Comparison of ENCODE assay signal across 8 cellular contexts in genomic region chr19:3785464-3785937, GRCh38. TPM values are rescaled to one million over a fixed set of nuclear protein-coding genes. Genes with fewer than 3 reads are reported as not detected.
DNase-seq lines count a peak whose midpoint lies in the region; ATAC-seq, FAIRE-seq and TF ChIP-seq lines count a peak whose summit lies in the region.

No MANE protein-coding gene starts in this region.

- H3K9me2 ChIP-seq in Loucy (replicated peaks; ENCODE audit: low read depth, low read length) (no peaks in the 10 kb centered on the region), neural cell (ENCODE audit: insufficient read depth, low read length) (no peaks in the 10 kb centered on the region)

- CTCF ChIA-PET in A549 (lab: Yijun Ruan, JAX) (no interaction called here), K562 (lab: Yijun Ruan, JAX; ENCODE audit: low intra/inter-chr PET ratio) (interaction anchor here (0.6 kb wide), 1 partner anchor 12 kb away, joined by 3 read pairs; no protein-coding TSS in a partner anchor)

- FAIRE-seq in A549 (lab: Jason Lieb, UNC) (no peak), K562 (lab: Jason Lieb, UNC) (peak; percentile 78)

- no peak for TF ChIP-seq CTCF in A549 (IDR thresholded peaks at IDR 0.05)
- no peak for TF ChIP-seq CTCF in Loucy (conservative IDR thresholded peaks at IDR 0.05; ENCODE audit: low read length)
- TF ChIP-seq CTCF in K562 (IDR thresholded peaks at IDR 0.05 in 2 of 3, conservative IDR thresholded peaks at IDR 0.05 in 1 of 3; ENCODE audit: insufficient read depth in 2 of 3, low read depth in 1 of 3, low read length in 3 of 3): no peak
- TF ChIP-seq CTCF in neural cell (IDR thresholded peaks at IDR 0.05; ENCODE audit: poor library complexity, severe bottlenecking): no peak

- in situ Hi-C loops in K562 (cut with MboI): no loop called here

- H3K9me3 ChIP-seq in A549 (peaks cover 19% of the 10 kb centered on the region), Loucy (ENCODE audit: insufficient read depth, low read depth, low read length) (no peaks in the 10 kb centered on the region; the same call in 1 of the 2 replicates), K562 (replicated peaks; ENCODE audit: control insufficient read depth, insufficient read depth, low read depth, low read length) (peaks cover 20% of the 10 kb centered on the region), neural cell (ENCODE audit: low read length) (peaks cover 5% of the 10 kb centered on the region)

- DNase-seq in A549 (ENCODE audit: low read depth in 1 of 2, low spot score in 1 of 2): no peak
- peak; percentile 64 to 77 (median 71) for DNase-seq in K562 (ENCODE audit: extremely low read depth in 1 of 4, low spot score in 3 of 4)
- DNase-seq in SKM-1 (lab: John Stamatoyannopoulos, UW; ENCODE audit: unreplicated experiment): no peak
- DNase-seq in pons (ENCODE audit: low spot score): no peak

- TF ChIP-seq POLR2A in A549 (IDR thresholded peaks at IDR 0.05; ENCODE audit: low read length) (no peak), K562 (conservative IDR thresholded peaks at IDR 0.05) (peak; percentile 49; the same call in 1 of the 2 replicates)

- H3K9ac ChIP-seq in Loucy (ENCODE audit: low read depth, low read length, poor library complexity, severe bottlenecking): peak overlapping the region; percentile 94
- H3K9ac ChIP-seq in K562 (ENCODE audit: insufficient read depth in 1 of 2, low read depth in 2 of 2, low read length in 2 of 2): peak overlapping the region; percentile 72 to 97
- H3K9ac ChIP-seq in neural cell (ENCODE audit: low read length): peak overlapping the region; percentile 55

- H4K20me1 ChIP-seq in Loucy (ENCODE audit: insufficient read depth, low read length, poor library complexity, severe bottlenecking): no peaks in the 10 kb centered on the region
- no peaks in the 10 kb centered on the region for H4K20me1 ChIP-seq in K562 (replicated peaks; ENCODE audit: control insufficient read depth, insufficient read depth, low read length)
- H4K20me1 ChIP-seq in neural cell (ENCODE audit: insufficient read depth): no peaks in the 10 kb centered on the region

- TF ChIP-seq RAD21 in A549 (conservative IDR thresholded peaks at IDR 0.05 in 1 of 2, IDR thresholded peaks at IDR 0.05 in 1 of 2): no peak
- TF ChIP-seq RAD21 in K562 (CRISPR knock-in tag; conservative IDR thresholded peaks at IDR 0.05 in 1 of 2, IDR thresholded peaks at IDR 0.05 in 1 of 2): no peak
- no peak for TF ChIP-seq RAD21 in neural cell (conservative IDR thresholded peaks at IDR 0.05)

- POLR2A ChIA-PET in A549 (lab: Yijun Ruan, JAX) (no interaction called here), K562 (lab: Yijun Ruan, JAX) (interaction anchor here (0.6 kb wide), 1 partner anchor 15 kb away, joined by 3 read pairs; no protein-coding TSS in a partner anchor)

- peak overlapping the region; percentile 99 for H2AFZ ChIP-seq in Loucy (ENCODE audit: low read length)
- peak overlapping the region; percentile 82 for H2AFZ ChIP-seq in K562 (ENCODE audit: low read depth, low read length)
- H2AFZ ChIP-seq in neural cell (ENCODE audit: low read depth, low read length): no peak overlapping the region

- H3K4me3 ChIP-seq in A549 (no peak overlapping the region), Loucy (ENCODE audit: low read length, poor library complexity, severe bottlenecking) (peak overlapping the region; percentile 83), K562 (peak overlapping the region; percentile 97), neural cell (ENCODE audit: low read length) (peak overlapping the region; percentile 82)

- ATAC-seq in A549 (peak in 1 of 2 experiments; percentile 43; a peak in 3 of 6 replicates), K562 (peak; percentile 51), HG02852 (IDR thresholded peaks at IDR 0.05; ENCODE audit: unreplicated experiment) (no peak), HG02623 (IDR thresholded peaks at IDR 0.05; ENCODE audit: unreplicated experiment) (no peak)

- H3K4me1 ChIP-seq in A549: peaks cover 9% of the 10 kb centered on the region; the same call in 1 of the 3 replicates
- peaks cover 9% of the 10 kb centered on the region for H3K4me1 ChIP-seq in Loucy (ENCODE audit: insufficient read depth, low read length, poor library complexity, severe bottlenecking)
- peaks cover 0 to 36% of the 10 kb centered on the region in 2 experiments; a peak in 2 of 5 replicates for H3K4me1 ChIP-seq in K562 (replicated peaks in 1 of 2; ENCODE audit: control insufficient read depth in 2 of 2, insufficient read depth in 2 of 2, low read length in 2 of 2)

- intact Hi-C loops in K562 (cut with micrococcal nuclease): loop anchor here (10.0 kb wide), 1 partner anchor 59 kb away; no protein-coding TSS in a partner anchor

- TSS peak; percentile 40 for BruUV-seq in K562 (replicated peaks; lab: Mats Ljungman, UMichigan)

- H3K4me2 ChIP-seq in A549 (peak overlapping the region; percentile 74), Loucy (ENCODE audit: low read depth, low read length, poor library complexity, severe bottlenecking) (peak overlapping the region; percentile 91), K562 (ENCODE audit: insufficient read depth, low read length) (peak overlapping the region; percentile 77), neural cell (ENCODE audit: low read length) (no peak overlapping the region)

- H3K79me2 ChIP-seq in Loucy (ENCODE audit: insufficient read depth, low read length) (peaks cover 15% of the 10 kb centered on the region), K562 (ENCODE audit: control insufficient read depth, insufficient read depth, low read length) (peaks cover 18% of the 10 kb centered on the region), neural cell (replicated peaks; ENCODE audit: insufficient read depth, low read length) (no peaks in the 10 kb centered on the region)

- H3K27ac ChIP-seq in A549 (peak overlapping the region in 1 of 2 experiments; percentile 72; a peak in 3 of 6 replicates), K562 (ENCODE audit: extremely low read depth, low read depth, low read length) (peak overlapping the region; percentile 88), neural cell (ENCODE audit: low read length) (no peak overlapping the region)

- WGBS in A549 (ENCODE audit: missing lambda C conversion rate): 100% methylated on average over 1 of the region's 47 CpGs
- 2% methylated on average over 37 of the region's 47 CpGs for WGBS in K562 (ENCODE audit: insufficient coverage, low coverage, missing lambda C conversion rate)

- H3K27me3 ChIP-seq in Loucy (ENCODE audit: insufficient read depth, low read length, poor library complexity, severe bottlenecking) (peaks cover 4% of the 10 kb centered on the region), K562 (ENCODE audit: control insufficient read depth in 2 of 2, insufficient read depth in 2 of 2, low read length in 2 of 2) (peaks cover 0 to 4% of the 10 kb centered on the region in 2 experiments; a peak in 1 of 5 replicates), neural cell (ENCODE audit: insufficient read depth, low read depth, low read length) (peaks cover 37% of the 10 kb centered on the region)

- TF ChIP-seq EP300 in A549 (IDR thresholded peaks at IDR 0.05) (no peak), K562 (IDR thresholded peaks at IDR 0.05; ENCODE audit: low read length) (no peak), neural cell (conservative IDR thresholded peaks at IDR 0.05; ENCODE audit: poor library complexity, severe bottlenecking) (no peak)

- peaks cover 5% of the 10 kb centered on the region; the same call in 1 of the 2 replicates for H3K36me3 ChIP-seq in Loucy (ENCODE audit: insufficient read depth, low read length)
- H3K36me3 ChIP-seq in K562 (ENCODE audit: control insufficient read depth, insufficient read depth, low read length): peaks cover 28% of the 10 kb centered on the region; the same call in 2 of the 3 replicates
- no peaks in the 10 kb centered on the region for H3K36me3 ChIP-seq in neural cell (ENCODE audit: insufficient read depth, low read length)

- no peaks in the 10 kb centered on the region for H3K9me1 ChIP-seq in K562 (ENCODE audit: control insufficient read depth, insufficient read depth, low read length)

- no peaks in the 10 kb centered on the region for H3F3A ChIP-seq in Loucy (ENCODE audit: low read depth)
- H3F3A ChIP-seq in neural cell (ENCODE audit: insufficient read depth, low read length, poor library complexity, severe bottlenecking): no peaks in the 10 kb centered on the region

RNA-seq across cellular contexts. Expression of gene MATK, which starts 0.7 kb away (rescaled TPM):
- polyA plus RNA-seq in A549 (2011; rRNA removed) (0.12 and 0.13 TPM in 2 replicates), A549 (2017; fragmentation: RNase III; extraction: RNeasy Plus Mini Kit Qiagen cat#74134 plus additional on column Dnase treatment) (0.25 to 0.45 TPM (median 0.32 TPM) in 3 replicates), K562 (2011; rRNA removed) (31.1 and 32.8 TPM in 2 replicates), K562 (2014; fragmentation: Illumina TruSeq; extraction: Trizol) (10.8 and 15.7 TPM in 2 replicates), K562 (2014; fragmentation: Nextera tagmentation; extraction: Ambion mirVana) (under 1 TPM; 0.08 to 0.71 TPM), K562 (2014; rRNA removed) (37.5 and 37.9 TPM in 2 replicates), neural cell (2.6 and 4.1 TPM in 2 replicates)
- 0.13 TPM in 2 replicates for polyA plus RNA-seq in A549 (2012; cell fraction: cytosol; rRNA removed)
- 0.55 and 0.71 TPM in 2 replicates for polyA plus RNA-seq in A549 (2012; cell fraction: nucleus; rRNA removed)
- polyA minus RNA-seq in A549 (2011; rRNA and poly(A)+ RNA removed): not detected in 2 replicates
- 11.1 and 55.0 TPM in 2 replicates for total RNA-seq in K562 (2011; cell fraction: chromatin; rRNA removed; ENCODE audit: low replicate concordance)
- 38.4 and 53.0 TPM in 2 replicates for total RNA-seq in K562 (2011; cell fraction: nucleolus; rRNA removed)
- total RNA-seq in K562 (2011; cell fraction: nucleoplasm; rRNA removed): 22.6 and 29.8 TPM in 2 replicates
- total RNA-seq in K562 (2014; rRNA removed) (41.2 and 57.1 TPM in 2 replicates), K562 (2014; rRNA removed; fragmentation: Illumina TruSeq; extraction: Trizol) (6.1 and 8.4 TPM in 2 replicates), K562 (2015; rRNA removed; fragmentation: Illumina TruSeq; extraction: Trizol) (21.4 and 23.2 TPM in 2 replicates), K562 (2021) (41.5 and 45.3 TPM in 2 replicates)
- polyA plus RNA-seq in K562 (2011; cell fraction: cytosol; rRNA removed): 41.1 and 137 TPM in 2 replicates
- polyA plus RNA-seq in K562 (2011; cell fraction: nucleus; rRNA removed): 69.7 and 163 TPM in 2 replicates
- polyA plus RNA-seq in K562 (2012): 26.0 and 36.8 TPM in 2 replicates
- polyA minus RNA-seq in K562 (2011; rRNA and poly(A)+ RNA removed): 13.5 and 29.7 TPM in 2 replicates
- 38.7 and 58.7 TPM in 2 replicates for polyA minus RNA-seq in K562 (2011; cell fraction: cytosol; rRNA and poly(A)+ RNA removed)
- 26.9 and 35.3 TPM in 2 replicates for polyA minus RNA-seq in K562 (2011; cell fraction: nucleus; rRNA and poly(A)+ RNA removed)
- polyA minus RNA-seq in neural cell: 1.3 and 1.9 TPM in 2 replicates

RNA-seq across cellular contexts. Expression of gene RAX2, which starts 13.5 kb away (rescaled TPM):
- polyA plus RNA-seq in A549 (2011; rRNA removed) (not detected in 2 replicates), A549 (2017; fragmentation: RNase III; extraction: RNeasy Plus Mini Kit Qiagen cat#74134 plus additional on column Dnase treatment) (not detected in 3 replicates), K562 (2011; rRNA removed) (not detected in 2 replicates), K562 (2014; fragmentation: Illumina TruSeq; extraction: Trizol) (not detected in 2 replicates), K562 (2014; fragmentation: Nextera tagmentation; extraction: Ambion mirVana) (not detected), K562 (2014; rRNA removed) (not detected in 2 replicates), neural cell (not detected in 2 replicates)
- not detected in 2 replicates for polyA plus RNA-seq in A549 (2012; cell fraction: cytosol; rRNA removed)
- not detected in 2 replicates for polyA plus RNA-seq in A549 (2012; cell fraction: nucleus; rRNA removed)
- not detected in 2 replicates for polyA minus RNA-seq in A549 (2011; rRNA and poly(A)+ RNA removed)
- total RNA-seq in K562 (2011; cell fraction: chromatin; rRNA removed; ENCODE audit: low replicate concordance): not detected in 2 replicates
- not detected in 2 replicates for total RNA-seq in K562 (2011; cell fraction: nucleolus; rRNA removed)
- not detected in 2 replicates for total RNA-seq in K562 (2011; cell fraction: nucleoplasm; rRNA removed)
- total RNA-seq in K562 (2014; rRNA removed) (not detected in 2 replicates), K562 (2014; rRNA removed; fragmentation: Illumina TruSeq; extraction: Trizol) (not detected in 2 replicates), K562 (2015; rRNA removed; fragmentation: Illumina TruSeq; extraction: Trizol) (not detected in 2 replicates), K562 (2021) (not detected in 2 replicates)
- polyA plus RNA-seq in K562 (2011; cell fraction: cytosol; rRNA removed): 0.07 TPM in 1 of 2 replicates, not detected in the other
- not detected in 2 replicates for polyA plus RNA-seq in K562 (2011; cell fraction: nucleus; rRNA removed)
- not detected in 2 replicates for polyA plus RNA-seq in K562 (2012)
- not detected in 2 replicates for polyA minus RNA-seq in K562 (2011; rRNA and poly(A)+ RNA removed)
- polyA minus RNA-seq in K562 (2011; cell fraction: cytosol; rRNA and poly(A)+ RNA removed): not detected in 2 replicates
- polyA minus RNA-seq in K562 (2011; cell fraction: nucleus; rRNA and poly(A)+ RNA removed): not detected in 2 replicates
- not detected in 2 replicates for polyA minus RNA-seq in neural cell

RNA-seq across cellular contexts. Expression of gene MRPL54, which starts 23.0 kb away (rescaled TPM):
- polyA plus RNA-seq in A549 (2011; rRNA removed) (27.1 and 30.8 TPM in 2 replicates), A549 (2017; fragmentation: RNase III; extraction: RNeasy Plus Mini Kit Qiagen cat#74134 plus additional on column Dnase treatment) (45.3 to 48.9 TPM (median 47.5 TPM) in 3 replicates), K562 (2011; rRNA removed) (44.2 and 52.3 TPM in 2 replicates), K562 (2014; fragmentation: Illumina TruSeq; extraction: Trizol) (56.9 and 68.4 TPM in 2 replicates), K562 (2014; fragmentation: Nextera tagmentation; extraction: Ambion mirVana) (10 to 100 TPM in 1 of 2 experiments, 1 to 10 TPM in 1; 3.5 to 13.6 TPM), K562 (2014; rRNA removed) (93.7 and 131 TPM in 2 replicates), neural cell (74.7 and 83.8 TPM in 2 replicates)
- 73.1 and 78.8 TPM in 2 replicates for polyA plus RNA-seq in A549 (2012; cell fraction: cytosol; rRNA removed)
- 37.9 and 44.6 TPM in 2 replicates for polyA plus RNA-seq in A549 (2012; cell fraction: nucleus; rRNA removed)
- 5.1 and 8.6 TPM in 2 replicates for polyA minus RNA-seq in A549 (2011; rRNA and poly(A)+ RNA removed)
- 2.2 and 8.0 TPM in 2 replicates for total RNA-seq in K562 (2011; cell fraction: chromatin; rRNA removed; ENCODE audit: low replicate concordance)
- 17.5 and 22.6 TPM in 2 replicates for total RNA-seq in K562 (2011; cell fraction: nucleolus; rRNA removed)
- 10.3 and 13.7 TPM in 2 replicates for total RNA-seq in K562 (2011; cell fraction: nucleoplasm; rRNA removed)
- total RNA-seq in K562 (2014; rRNA removed) (120 and 124 TPM in 2 replicates), K562 (2014; rRNA removed; fragmentation: Illumina TruSeq; extraction: Trizol) (31.5 and 35.9 TPM in 2 replicates), K562 (2015; rRNA removed; fragmentation: Illumina TruSeq; extraction: Trizol) (93.8 and 97.3 TPM in 2 replicates), K562 (2021) (83.2 and 87.9 TPM in 2 replicates)
- 78.5 and 131 TPM in 2 replicates for polyA plus RNA-seq in K562 (2011; cell fraction: cytosol; rRNA removed)
- 26.1 and 29.8 TPM in 2 replicates for polyA plus RNA-seq in K562 (2011; cell fraction: nucleus; rRNA removed)
- polyA plus RNA-seq in K562 (2012): 61.4 and 75.3 TPM in 2 replicates
- 4.1 and 5.0 TPM in 2 replicates for polyA minus RNA-seq in K562 (2011; rRNA and poly(A)+ RNA removed)
- polyA minus RNA-seq in K562 (2011; cell fraction: cytosol; rRNA and poly(A)+ RNA removed): 8.6 and 16.9 TPM in 2 replicates
- 6.2 and 6.3 TPM in 2 replicates for polyA minus RNA-seq in K562 (2011; cell fraction: nucleus; rRNA and poly(A)+ RNA removed)
- 15.8 and 17.2 TPM in 2 replicates for polyA minus RNA-seq in neural cell

RNA-seq across cellular contexts. Expression of gene APBA3, which starts 24.0 kb away (rescaled TPM):
- 5.5 and 6.9 TPM in 2 replicates for polyA plus RNA-seq in A549 (2011; rRNA removed)
- polyA plus RNA-seq in A549 (2012; cell fraction: cytosol; rRNA removed): 12.6 and 17.7 TPM in 2 replicates
- 52.5 and 64.9 TPM in 2 replicates for polyA plus RNA-seq in A549 (2012; cell fraction: nucleus; rRNA removed)
- polyA plus RNA-seq in A549 (2017; fragmentation: RNase III; extraction: RNeasy Plus Mini Kit Qiagen cat#74134 plus additional on column Dnase treatment): 8.7 to 10.0 TPM (median 9.8 TPM) in 3 replicates
- 4.7 and 5.7 TPM in 2 replicates for polyA minus RNA-seq in A549 (2011; rRNA and poly(A)+ RNA removed)
- total RNA-seq in K562 (2011; cell fraction: chromatin; rRNA removed; ENCODE audit: low replicate concordance): 27.4 and 90.5 TPM in 2 replicates
- 79.5 and 85.9 TPM in 2 replicates for total RNA-seq in K562 (2011; cell fraction: nucleolus; rRNA removed)
- total RNA-seq in K562 (2011; cell fraction: nucleoplasm; rRNA removed): 36.4 and 47.7 TPM in 2 replicates
- 28.8 and 29.5 TPM in 2 replicates for total RNA-seq in K562 (2014; rRNA removed)
- 1.4 and 2.8 TPM in 2 replicates for total RNA-seq in K562 (2014; rRNA removed; fragmentation: Illumina TruSeq; extraction: Trizol)
- 10.8 and 14.0 TPM in 2 replicates for total RNA-seq in K562 (2015; rRNA removed; fragmentation: Illumina TruSeq; extraction: Trizol)
- 19.7 and 23.8 TPM in 2 replicates for total RNA-seq in K562 (2021)
- polyA plus RNA-seq in K562 (2011; rRNA removed): 11.5 and 20.7 TPM in 2 replicates
- polyA plus RNA-seq in K562 (2011; cell fraction: cytosol; rRNA removed): 17.0 and 42.5 TPM in 2 replicates
- 56.1 and 107 TPM in 2 replicates for polyA plus RNA-seq in K562 (2011; cell fraction: nucleus; rRNA removed)
- 11.3 and 21.1 TPM in 2 replicates for polyA plus RNA-seq in K562 (2012)
- polyA plus RNA-seq in K562 (2014; fragmentation: Illumina TruSeq; extraction: Trizol): 9.0 and 18.5 TPM in 2 replicates
- polyA plus RNA-seq in K562 (2014; fragmentation: Nextera tagmentation; extraction: Ambion mirVana): under 1 TPM; 0.10 to 0.42 TPM
- polyA plus RNA-seq in K562 (2014; rRNA removed): 25.0 and 28.2 TPM in 2 replicates
- 3.0 and 6.7 TPM in 2 replicates for polyA minus RNA-seq in K562 (2011; rRNA and poly(A)+ RNA removed)
- polyA minus RNA-seq in K562 (2011; cell fraction: cytosol; rRNA and poly(A)+ RNA removed): 13.3 and 13.6 TPM in 2 replicates
- polyA minus RNA-seq in K562 (2011; cell fraction: nucleus; rRNA and poly(A)+ RNA removed): 27.1 and 27.5 TPM in 2 replicates
- polyA plus RNA-seq in neural cell: 37.1 and 56.3 TPM in 2 replicates
- polyA minus RNA-seq in neural cell: 19.6 and 23.6 TPM in 2 replicates

Comparison
In these comparisons a context has a peak if more than half of its experiments do, and no peak if none do; other contexts are left out.
1. DNase-seq: peak in K562 (4 of 4); none in A549 (0 of 2), SKM-1 (single experiment) and pons (single experiment).
2. Of the 35 proteins assayed by ChIP-seq in both K562 and A549: peak only in K562: MAX, MYC and POLR2A; only in A549: none; in both: none; in neither: 31; mixed calls (peak in some experiments, not most) for 1.
3. Peak in every context shown above with its lines, with median percentiles within 50 percentile points of each other: H3K9ac ChIP-seq.